Comparison of ENCODE assay signal across 18 cellular contexts in the genomic region with DNA sequence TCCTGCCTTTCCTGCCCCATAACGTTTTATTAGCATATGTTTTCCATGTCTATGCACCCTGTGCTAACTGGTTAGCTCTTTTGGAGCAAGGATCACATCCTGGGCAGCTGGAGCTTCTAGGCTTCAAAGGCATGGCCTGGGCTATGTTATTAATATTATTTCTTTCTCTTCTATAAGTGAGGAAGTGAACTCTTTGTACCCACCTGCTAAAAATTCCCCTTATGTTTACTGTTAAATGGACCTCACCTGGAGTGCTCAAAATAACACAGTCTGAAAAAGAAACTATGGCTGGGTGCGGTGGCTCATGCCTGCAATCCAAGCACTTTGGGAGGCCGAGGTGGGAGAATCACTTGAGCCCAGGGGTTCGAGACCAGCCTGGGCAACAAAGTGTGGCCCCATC.
DNase-seq lines count a peak whose midpoint lies in the region; ATAC-seq, FAIRE-seq and TF ChIP-seq lines count a peak whose summit lies in the region.
"Had no signal": no experiment of that assay in that cellular context is flagged by ENCODE, and none has a peak within 500 bp of the region (broad histone marks: within the 10 kb centered on the region; RNA-seq: fewer than 3 reads in every experiment).

No MANE protein-coding gene starts in this region.

- intact Hi-C loops in GM12878 (cut with micrococcal nuclease; ENCODE audit: unreplicated experiment): no loop called here

- H4K20me1 ChIP-seq in GM12878 (ENCODE audit: control insufficient read depth, insufficient read depth): no peaks in the 10 kb centered on the region
- H4K20me1 ChIP-seq: BLaER1 had no signal

- H3K9me3 ChIP-seq in GM12878 (replicated peaks; ENCODE audit: control insufficient read depth, insufficient read depth, low read length): no peaks in the 10 kb centered on the region; the same call in 2 of the 3 replicates
- H3K9me3 ChIP-seq: BLaER1 had no signal

- H3K9ac ChIP-seq in GM12878 (ENCODE audit: control insufficient read depth, insufficient read depth, low read length): no peak overlapping the region
- H3K9ac ChIP-seq: BLaER1 had no signal

- H3K27ac ChIP-seq in GM12878 (ENCODE audit: control insufficient read depth, insufficient read depth): no peak overlapping the region
- H3K27ac ChIP-seq: BLaER1, SK-N-MC had no signal

- CTCF ChIA-PET in GM12878 (lab: Yijun Ruan, JAX): interaction anchor here (1.4 to 9.1 kb wide), 5 partner anchors 11 to 165 kb away, joined by 3 to 83 read pairs (median 6); no protein-coding TSS in a partner anchor

- TF ChIP-seq RAD21 in GM12878 (IDR thresholded peaks at IDR 0.05; ENCODE audit: insufficient read depth, low read depth, low read length): no peak

- no peak for FAIRE-seq in GM12878 (lab: Jason Lieb, UNC)
- FAIRE-seq: H54 had no signal

- RAD21 ChIA-PET in GM12878 (lab: Charles Lee; ENCODE audit: unreplicated experiment): interaction anchor here (0.6 to 2.1 kb wide), 5 partner anchors 11 to 142 kb away, joined by 3 to 7 read pairs (median 3); partner anchors contain the start of gene PERP

- H3K27me3 ChIP-seq in GM12878 (replicated peaks in 1 of 2; ENCODE audit: control insufficient read depth in 2 of 2, insufficient read depth in 2 of 2, low read length in 1 of 2): no peaks in the 10 kb centered on the region
- H3K27me3 ChIP-seq: BLaER1 had no signal

- SMC1A ChIA-PET in GM12878 (lab: Charles Lee; ENCODE audit: uncharacterized antibody, unreplicated experiment): interaction anchor here (8.1 kb wide), 1 partner anchor 16 kb away, joined by 112 read pairs; no protein-coding TSS in a partner anchor

- 9% methylated on average over 4 of the region's 4 CpGs for WGBS in GM12878 (ENCODE audit: insufficient coverage, insufficient replicate concordance, low lambda C conversion rate, missing lambda C conversion rate)

- in situ Hi-C loops in GM12878 (cut with MboI): no loop called here

- H3K4me2 ChIP-seq in GM12878 (ENCODE audit: control insufficient read depth, insufficient read depth): no peak overlapping the region
- H3K4me2 ChIP-seq: BLaER1 had no signal

- no peak for TF ChIP-seq EP300 in GM12878 (IDR thresholded peaks at IDR 0.05; ENCODE audit: borderline replicate concordance in 1 of 2, control insufficient read depth in 1 of 2, low read depth in 2 of 2, low read length in 2 of 2)

- no TSS peak for BruUV-seq in GM12878 (replicated peaks; lab: Mats Ljungman, UMichigan)

- peak; percentile 53 for ATAC-seq in GM19025 (IDR thresholded peaks at IDR 0.05; ENCODE audit: low read depth, unreplicated experiment)
- peak; percentile 37 for ATAC-seq in HG03045 (IDR thresholded peaks at IDR 0.05; ENCODE audit: unreplicated experiment)
- ATAC-seq in GM12878: peak; percentile 55
- ATAC-seq: CD8-positive, alpha-beta T cell; Panc1 had no signal

- TF ChIP-seq CTCF in GM12865 (IDR thresholded peaks at IDR 0.05; ENCODE audit: insufficient read depth, low read depth, low read length, missing control alignments) (no peak), GM12878 (IDR thresholded peaks at IDR 0.05 in 2 of 3, conservative IDR thresholded peaks at IDR 0.05 in 1 of 3; ENCODE audit: control insufficient read depth in 2 of 3, extremely low read depth in 1 of 3, insufficient read depth in 1 of 3, low read depth in 3 of 3, low read length in 3 of 3) (no peak)

- no peak for TF ChIP-seq POLR2A in GM12878 (IDR thresholded peaks at IDR 0.05; ENCODE audit: low read depth, low read length)

- POLR2A ChIA-PET in GM12878 (lab: Charles Lee): no interaction called here

- H2AFZ ChIP-seq in GM12878 (ENCODE audit: control insufficient read depth, low read depth, low read length): no peak overlapping the region

- H3K36me3 ChIP-seq in GM12878 (ENCODE audit: control insufficient read depth in 2 of 2, insufficient read depth in 2 of 2, low read length in 1 of 2): no peaks in the 10 kb centered on the region
- H3K36me3 ChIP-seq: BLaER1 had no signal

- no peaks in the 10 kb centered on the region for H3K79me2 ChIP-seq in GM12878 (ENCODE audit: control insufficient read depth, insufficient read depth, low read length)

- peaks cover 25% of the 10 kb centered on the region for H3K4me1 ChIP-seq in GM12878 (ENCODE audit: control insufficient read depth, insufficient read depth, low read length)

- DNase-seq in GM12865 (ENCODE audit: low read depth): peak; percentile 49
- DNase-seq in GM12878 (ENCODE audit: low read depth, low spot score): no peak
- DNase-seq in effector CD4-positive, alpha-beta T cell: no peak
- no peak for DNase-seq in iPS-NIHi11 (ENCODE audit: low spot score)
- no peak for DNase-seq in MV-4-11 (lab: John Stamatoyannopoulos, UW)
- no peak for DNase-seq in T-helper 9 cell
- DNase-seq: CD8-positive, alpha-beta T cell; GDM1; HFFc6; NCI-H1417 treated with DMSO at 0.1 percent for 48 hours; NCI-H1930; NCI-H526 treated with DMSO at 0.1 percent for 48 hours had no signal

- H3K4me3 ChIP-seq in GM12865 (ENCODE audit: low read depth, low read length) (no peak overlapping the region), GM12878 (no peak overlapping the region)
- H3K4me3 ChIP-seq: BLaER1, SK-N-MC had no signal

TF ChIP-seq in GM12878, 131 proteins besides CTCF, POLR2A, EP300 and RAD21:
- TF ChIP-seq IRF4 (IDR thresholded peaks at IDR 0.05; ENCODE audit: low read depth, low read length) (no peak), HDAC2 (IDR thresholded peaks at IDR 0.05) (no peak), KAT2A (conservative IDR thresholded peaks at IDR 0.05; ENCODE audit: control insufficient read depth, low read depth, low read length) (no peak), IKZF2 (IDR thresholded peaks at IDR 0.05) (peak; percentile 26 to 40; a peak in 1 of 4 replicates), NFXL1 (IDR thresholded peaks at IDR 0.05; ENCODE audit: borderline replicate concordance) (no peak), MEF2A (IDR thresholded peaks at IDR 0.05; ENCODE audit: insufficient read depth, low read depth, low read length) (0 out of 2 replicates have a peak, but pooled peaks have one; percentile 41), NR2C1 (IDR thresholded peaks at IDR 0.05) (no peak), MEF2B (IDR thresholded peaks at IDR 0.05; ENCODE audit: partially characterized antibody, poor library complexity, severe bottlenecking) (peak; percentile 12), DPF2 (IDR thresholded peaks at IDR 0.05) (0 out of 2 replicates have a peak, but pooled peaks have one; percentile 13), SPI1 (IDR thresholded peaks at IDR 0.05; ENCODE audit: borderline replicate concordance, insufficient read depth, low read depth, low read length) (peak; percentile 59), EED (IDR thresholded peaks at IDR 0.05; ENCODE audit: low read depth) (peak; percentile 24), IKZF1 (conservative IDR thresholded peaks at IDR 0.05) (0 out of 2 replicates have a peak, but pooled peaks have one; percentile 31), HDGF (IDR thresholded peaks at IDR 0.05) (no peak), SUPT20H (IDR thresholded peaks at IDR 0.05; ENCODE audit: borderline replicate concordance, control insufficient read depth, low read depth, low read length) (no peak), FOXK2 (IDR thresholded peaks at IDR 0.05) (no peak)
TF ChIP-seq in GM12878: peak in this region for 7.
